ENCODE assay signal across 8 cellular contexts in genomic region chr2:60641866-60642788, GRCh38.
DNase-seq lines count a peak whose midpoint lies in the region; ATAC-seq and TF ChIP-seq lines count a peak whose summit lies in the region.

No MANE protein-coding gene starts in this region.

- H3K27ac ChIP-seq in AG04450 (ENCODE audit: low read depth, low read length) (no peak overlapping the region), Peyer's patch (no peak overlapping the region), liver (ENCODE audit: low read depth in 1 of 2, low read length in 2 of 2) (no peak overlapping the region), tibial artery (no peak overlapping the region)

- intact Hi-C loops in tibial artery (cut with DNase I; ENCODE audit: low total_unique reads) = no loop called here

- POLR2A ChIA-PET in AG04450 (lab: Yijun Ruan, JAX) = no interaction called here

- H3K9me3 ChIP-seq in AG04450 (ENCODE audit: control insufficient read depth, insufficient read depth, low read length) (no peaks in the 10 kb centered on the region), Peyer's patch (no peaks in the 10 kb centered on the region), liver (ENCODE audit: control insufficient read depth in 4 of 4, low read length in 3 of 4) (no peaks in the 10 kb centered on the region), tibial artery (no peaks in the 10 kb centered on the region)

- no peaks in the 10 kb centered on the region for H3K4me1 ChIP-seq in Peyer's patch
- H3K4me1 ChIP-seq in liver (ENCODE audit: control insufficient read depth in 4 of 4, insufficient read depth in 4 of 4, low read length in 3 of 4) = peaks cover 0 to 5% (median 2%) of the 10 kb centered on the region in 4 donors
- H3K4me1 ChIP-seq in tibial artery = no peaks in the 10 kb centered on the region

- CTCF ChIA-PET in AG04450 (lab: Charles Lee) = interaction anchor here (0.6 to 1.9 kb wide), 7 partner anchors 9 to 125 kb away, joined by 3 to 10 read pairs (median 4); no protein-coding TSS in a partner anchor

- DNase-seq in AG04450 (ENCODE audit: low read depth, low spot score) (peak; percentile 18), GM06990 (ENCODE audit: extremely low read depth, insufficient read length) (no peak), Peyer's patch (peak in 2 of 3 donors; percentile 44 to 58), tibial artery (no peak), DMS153 (lab: John Stamatoyannopoulos, UW) (no peak)
- peak; percentile 3 for DNase-seq in central memory CD4-positive, alpha-beta T cell

- H3K9ac ChIP-seq in liver (ENCODE audit: low read depth in 1 of 2, low read length in 2 of 2) = no peak overlapping the region

- H3K36me3 ChIP-seq in GM06990 (ENCODE audit: control insufficient read depth, insufficient read depth, low read length) = no peaks in the 10 kb centered on the region
- H3K36me3 ChIP-seq in Peyer's patch = no peaks in the 10 kb centered on the region
- no peaks in the 10 kb centered on the region for H3K36me3 ChIP-seq in liver (ENCODE audit: control insufficient read depth in 4 of 4, insufficient read depth in 3 of 4, low read depth in 1 of 4, low read length in 3 of 4)
- H3K36me3 ChIP-seq in tibial artery = no peaks in the 10 kb centered on the region

- TF ChIP-seq CTCF in AG04450 (IDR thresholded peaks at IDR 0.05; ENCODE audit: low read depth, low read length) (peak; percentile 71), GM06990 (IDR thresholded peaks at IDR 0.05; ENCODE audit: insufficient read depth, low read length, poor library complexity, severe bottlenecking) (peak; percentile 82), Peyer's patch (IDR thresholded peaks at IDR 0.05) (peak; percentile 39 to 75 (median 56)), liver (IDR thresholded peaks at IDR 0.05; ENCODE audit: low read depth, low read length, missing input control) (peak; percentile 71), tibial artery (IDR thresholded peaks at IDR 0.05) (peak; percentile 29 to 51)

- TF ChIP-seq POLR2A in Peyer's patch (IDR thresholded peaks at IDR 0.05) = no peak

- ATAC-seq in HG03432 (IDR thresholded peaks at IDR 0.05; ENCODE audit: unreplicated experiment) = peak; percentile 77

- no peak overlapping the region for H3K4me3 ChIP-seq in AG04450 (ENCODE audit: low read depth, low read length)
- H3K4me3 ChIP-seq in GM06990 (replicated peaks; ENCODE audit: low read depth, low read length) = no peak overlapping the region
- no peak overlapping the region for H3K4me3 ChIP-seq in Peyer's patch
- no peak overlapping the region for H3K4me3 ChIP-seq in liver (ENCODE audit: low read depth in 1 of 3, low read length in 3 of 3)
- H3K4me3 ChIP-seq in tibial artery = no peak overlapping the region

- WGBS in liver = 15% methylated on average over 5 of the region's 5 CpGs

- TF ChIP-seq RAD21 in liver (IDR thresholded peaks at IDR 0.05) = peak; percentile 28 to 31

- H3K27me3 ChIP-seq in AG04450 (ENCODE audit: control insufficient read depth, insufficient read depth, low read length) (no peaks in the 10 kb centered on the region), GM06990 (replicated peaks; ENCODE audit: control insufficient read depth, insufficient read depth, low read length) (no peaks in the 10 kb centered on the region; the same call in 1 of the 2 replicates), Peyer's patch (no peaks in the 10 kb centered on the region), liver (ENCODE audit: control insufficient read depth in 4 of 4, insufficient read depth in 4 of 4, low read length in 3 of 4) (no peaks in the 10 kb centered on the region), tibial artery (peaks cover 0 to 16% of the 10 kb centered on the region in 2 donors)

TF ChIP-seq in liver, 16 proteins besides CTCF, POLR2A, EP300 and RAD21:
- TF ChIP-seq ATF3 (IDR thresholded peaks at IDR 0.05) (no peak), HNF4A (conservative IDR thresholded peaks at IDR 0.05) (peak; percentile 27 to 34), FOXA1 (IDR thresholded peaks at IDR 0.05) (no peak), YY1 (IDR thresholded peaks at IDR 0.05) (no peak), NR2F2 (IDR thresholded peaks at IDR 0.05) (no peak), HNF4G (IDR thresholded peaks at IDR 0.05) (no peak), MAX (IDR thresholded peaks at IDR 0.05) (no peak), TAF1 (conservative IDR thresholded peaks at IDR 0.05) (no peak), SP1 (IDR thresholded peaks at IDR 0.05) (no peak)

Comparison
In these comparisons a context has a peak if more than half of its experiments do, and no peak if none do; other contexts are left out.
1. DNase-seq: peak in AG04450 (single experiment), Peyer's patch (2 of 3) and central memory CD4-positive, alpha-beta T cell (single experiment); none in GM06990 (single experiment), tibial artery (0 of 2) and DMS153 (single experiment).
2. Peak in every context shown above with its lines, with median percentiles within 50 percentile points of each other: CTCF ChIP-seq.